ENCODE assay signal across 9 cellular contexts in the genomic region with DNA sequence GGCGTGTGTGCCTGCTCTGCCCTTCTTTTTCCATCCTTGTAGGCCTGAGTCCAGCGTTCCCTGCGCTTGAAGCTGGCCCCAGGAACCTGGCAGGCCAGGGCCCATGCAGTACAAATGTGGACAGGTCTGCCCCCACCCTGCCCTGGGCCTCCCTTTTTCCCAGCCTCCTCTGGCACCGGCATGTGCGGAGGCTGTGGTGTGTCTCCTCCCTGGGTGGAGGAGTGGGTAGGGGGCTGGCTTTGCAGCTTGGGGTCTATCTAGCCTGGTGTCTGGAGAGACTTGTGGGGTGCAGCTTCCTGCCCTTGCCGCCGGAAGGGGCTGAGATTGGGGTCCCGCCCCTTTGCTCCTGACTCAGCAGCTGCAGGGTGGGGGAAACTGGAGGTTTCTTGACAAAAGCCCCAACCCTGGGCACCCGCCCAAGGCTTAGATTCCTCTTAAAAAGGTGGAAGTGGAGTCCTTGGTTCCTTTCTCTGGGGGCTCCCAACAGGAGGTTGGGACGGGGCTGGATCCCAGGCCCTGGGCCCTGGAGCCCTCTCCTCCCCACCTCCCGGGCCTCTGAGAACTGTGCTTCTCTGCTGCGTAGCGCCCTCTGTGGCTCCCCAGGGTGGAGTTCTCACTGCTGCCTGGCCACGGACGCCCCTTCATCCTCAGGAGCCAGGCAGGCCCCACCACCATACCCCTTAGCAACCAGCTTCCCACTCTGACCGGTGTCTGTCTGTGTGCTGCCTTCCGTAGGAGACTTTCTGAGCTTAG. TPM values are rescaled to one million over a fixed set of nuclear protein-coding genes. Genes with fewer than 3 reads are reported as not detected.
A peak's percentile ranks its signal among the peaks of the same experiment; 100 is the strongest.
DNase-seq lines count a peak whose midpoint lies in the region; ATAC-seq and TF ChIP-seq lines count a peak whose summit lies in the region.
"Had no signal": no experiment of that assay in that cellular context is flagged by ENCODE, and none has a peak within 500 bp of the region (broad histone marks: within the 10 kb centered on the region; RNA-seq: fewer than 3 reads in every experiment).

No MANE protein-coding gene starts in this region.

- intact Hi-C loops in left ventricle myocardium inferior (cut with micrococcal nuclease), result no loop called here

- H3K9me3 Mint-ChIP-seq in IgD-negative memory B cell, result no peaks in the 10 kb centered on the region

- peaks cover 0 to 4% (median 2%) of the 10 kb centered on the region in 3 donors for H3K4me1 Mint-ChIP-seq in IgD-negative memory B cell

- H3K27ac ChIP-seq in left ventricle myocardium inferior (replicated peaks), result peak overlapping the region; percentile 88

- peak; percentile 38 for DNase-seq in activated T-cell treated with anti-CD3 and anti-CD28 coated beads, Interleukin-2, amount 50 U/mL, for 1 hour
- peak; percentile 77 for DNase-seq in left ventricle myocardium inferior
- DNase-seq in stimulated activated naive CD8-positive, alpha-beta T cell treated with anti-CD3 and anti-CD28 coated beads, Interleukin-15, Interleukin-2, amounts not matched to agents 100 U/mL and 50 U/mL, for 24 hours, result peak; percentile 59
- DNase-seq in DMS 273 (lab: John Stamatoyannopoulos, UW; ENCODE audit: unreplicated experiment), result no peak

- no peaks in the 10 kb centered on the region for H3K9me3 ChIP-seq in left ventricle myocardium inferior (replicated peaks)
- H3K9me3 ChIP-seq: body of pancreas had no signal

- H3K4me3 Mint-ChIP-seq in IgD-negative memory B cell, result peak overlapping the region in 1 of 4 donors; percentile 37

- H3K27me3 Mint-ChIP-seq in IgD-negative memory B cell, result peaks cover 14% of the 10 kb centered on the region

- H3K4me3 ChIP-seq in left ventricle myocardium inferior, result peak overlapping the region; percentile 6
- H3K4me3 ChIP-seq: body of pancreas had no signal

- H3K27ac Mint-ChIP-seq in IgD-negative memory B cell, result peak overlapping the region in 2 of 3 donors; percentile 56 to 67

- ATAC-seq in stimulated activated naive CD8-positive, alpha-beta T cell treated with anti-CD3 and anti-CD28 coated beads, Interleukin-15, Interleukin-2, amounts not matched to agents 100 U/mL and 50 U/mL, for 24 hours, result peak; percentile 50
- no peak for ATAC-seq in GM21367 (IDR thresholded peaks at IDR 0.05; ENCODE audit: unreplicated experiment)
- no peak for ATAC-seq in HG02938 (IDR thresholded peaks at IDR 0.05; ENCODE audit: unreplicated experiment)
- ATAC-seq in HG03432 (IDR thresholded peaks at IDR 0.05; ENCODE audit: unreplicated experiment), result no peak
- ATAC-seq: body of pancreas had no signal

- H3K4me1 ChIP-seq in left ventricle myocardium inferior, result peaks cover 100% of the 10 kb centered on the region

- TF ChIP-seq CTCF in left ventricle myocardium inferior (IDR thresholded peaks at IDR 0.05; ENCODE audit: borderline replicate concordance), result no peak

- H3K36me3 Mint-ChIP-seq in IgD-negative memory B cell, result no peaks in the 10 kb centered on the region

- no peaks in the 10 kb centered on the region for H3K27me3 ChIP-seq in left ventricle myocardium inferior (ENCODE audit: low read depth)
- H3K27me3 ChIP-seq: body of pancreas had no signal

- H3K36me3 ChIP-seq in left ventricle myocardium inferior, result no peaks in the 10 kb centered on the region

RNA-seq across cellular contexts. Expression of a gene that starts 18.0 kb away (rescaled TPM):
- polyA plus RNA-seq in IgD-negative memory B cell, result 0.80 TPM
- total RNA-seq in left ventricle myocardium inferior, result 57.1 TPM
